ENCODE assay signal across 25 cellular contexts in the genomic region with DNA sequence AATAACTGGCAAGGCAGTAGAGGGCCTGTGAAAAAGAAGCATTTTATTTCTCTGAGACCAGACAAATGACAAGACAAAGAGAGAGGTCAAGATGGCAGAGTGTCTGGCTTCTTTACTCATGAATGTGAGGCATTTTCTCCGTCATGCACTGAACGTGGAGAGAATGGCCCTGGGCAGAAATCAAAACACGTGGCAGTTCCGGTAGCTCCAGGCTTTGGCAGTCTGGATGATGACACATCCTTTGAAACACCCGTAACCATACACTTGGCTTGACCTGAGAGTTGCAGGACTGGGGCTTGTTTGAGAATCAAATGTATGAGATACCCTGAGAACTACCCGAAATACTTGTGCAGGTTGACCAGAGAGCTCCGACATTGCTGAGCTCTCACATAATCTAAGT.
"Had no signal": no experiment of that assay in that cellular context is flagged by ENCODE, and none has a peak within 500 bp of the region (broad histone marks: within the 10 kb centered on the region; RNA-seq: fewer than 3 reads in every experiment).

No MANE protein-coding gene starts in this region.

- H3K9me3 ChIP-seq: gastroesophageal sphincter, pancreas, psoas muscle, transverse colon, uterus had no signal

- H3K4me3 ChIP-seq: coronary artery, dorsolateral prefrontal cortex, gastroesophageal sphincter, hepatocyte, pancreas, psoas muscle, smooth muscle cell, transverse colon, uterus had no signal

- DNase-seq: activated B cell treated with CpG ODN at 0.5 μM for 24 hours; activated CD4-positive, alpha-beta T cell treated with anti-CD3 and anti-CD28 coated beads, Interleukin-2, amount 50 U/mL, for 1 hour; activated CD8-positive, alpha-beta memory T cell treated with anti-CD3 and anti-CD28 coated beads, Interleukin-2, amount 10 ng/mL, durations not matched to agents 7 days and 5 days; activated CD8-positive, alpha-beta T cell treated with anti-CD3 and anti-CD28 coated beads, Interleukin-2, amount 10 ng/mL, durations not matched to agents 7 days and 5 days; activated naive CD4-positive, alpha-beta T cell; activated T-cell treated with anti-CD3 and anti-CD28 coated beads, Interleukin-2, amount 50 U/mL, for 72 hours; dorsolateral prefrontal cortex; effector memory CD4-positive, alpha-beta T cell; erythroblast; left cardiac atrium; left ventricle myocardium superior; midbrain; naive thymus-derived CD8-positive, alpha-beta T cell; nucleus accumbens; pancreas; psoas muscle; stimulated activated CD4-positive, alpha-beta T cell treated with anti-CD3 and anti-CD28 coated beads, Interleukin-15, amount 100 ng/mL, for 24 hours; stimulated activated naive CD4-positive, alpha-beta T cell treated with Interleukin-2 at 50 U/mL for 16 hours; transverse colon; uterus had no signal

- FAIRE-seq: keratinocyte, pancreas had no signal

- H3K27me3 ChIP-seq: gastroesophageal sphincter, hepatocyte, pancreas, transverse colon, uterus had no signal

- H3K36me3 ChIP-seq: gastroesophageal sphincter, pancreas, transverse colon, uterus had no signal
